In genomic region chr3:4849739-4850138, GRCh38 we compare ENCODE assay signal across 1 cellular context.
TF ChIP-seq lines count a peak whose summit lies in the region.

No MANE protein-coding gene starts in this region.

TF ChIP-seq in K562, 482 proteins besides CTCF, POLR2A, EP300 and RAD21 (continued from another document and continues in another):
- TF ChIP-seq SFPQ (IDR thresholded peaks at IDR 0.05; ENCODE audit: low read depth, low read length) (no peak), NFIC (IDR thresholded peaks at IDR 0.05) (0 out of 2 replicates have a peak, but pooled peaks have one; percentile 7), ZNF232 (CRISPR knock-in tag; IDR thresholded peaks at IDR 0.05) (no peak), ZNF445 (CRISPR knock-in tag; IDR thresholded peaks at IDR 0.05; ENCODE audit: low read depth) (no peak), ZBTB43 (CRISPR knock-in tag; IDR thresholded peaks at IDR 0.05) (no peak), ZBTB33 (CRISPR knock-in tag; IDR thresholded peaks at IDR 0.05) (no peak), ASH1L (IDR thresholded peaks at IDR 0.05; ENCODE audit: borderline replicate concordance, low read depth, partially characterized antibody) (no peak), NEUROD1 (IDR thresholded peaks at IDR 0.05; ENCODE audit: borderline replicate concordance, low read depth, low read length, partially characterized antibody) (no peak), ZSCAN32 (CRISPR knock-in tag; IDR thresholded peaks at IDR 0.05) (no peak), CHD2 (IDR thresholded peaks at IDR 0.05; ENCODE audit: low read depth, low read length) (no peak), E4F1 (CRISPR knock-in tag; IDR thresholded peaks at IDR 0.05; ENCODE audit: borderline replicate concordance) (no peak), MBD1 (CRISPR knock-in tag; IDR thresholded peaks at IDR 0.05) (no peak), CHD7 (IDR thresholded peaks at IDR 0.05; ENCODE audit: low read depth, low read length) (no peak), MBD2 (IDR thresholded peaks at IDR 0.05; ENCODE audit: borderline replicate concordance, low read depth) (no peak), POLR2AphosphoS2 (IDR thresholded peaks at IDR 0.05; ENCODE audit: low read length) (no peak), SAP30 (IDR thresholded peaks at IDR 0.05; ENCODE audit: borderline replicate concordance, insufficient read depth, low read depth, low read length, poor library complexity, severe bottlenecking) (no peak), DACH1 (IDR thresholded peaks at IDR 0.05; ENCODE audit: partially characterized antibody) (no peak), KLF1 (tag; IDR thresholded peaks at IDR 0.05) (no peak), PRPF4 (IDR thresholded peaks at IDR 0.05; ENCODE audit: insufficient read depth, low read depth, low read length, poor library complexity, severe bottlenecking) (no peak), TEAD1 (CRISPR knock-in tag; IDR thresholded peaks at IDR 0.05) (0 out of 4 replicates have a peak, but pooled peaks of 1 of the 2 experiments have one; percentile 2), TFAM (CRISPR knock-in tag; conservative IDR thresholded peaks at IDR 0.05) (no peak), ZNF124 (CRISPR knock-in tag; IDR thresholded peaks at IDR 0.05) (no peak), ZNF41 (CRISPR knock-in tag; conservative IDR thresholded peaks at IDR 0.05) (no peak), ZNF146 (CRISPR knock-in tag; IDR thresholded peaks at IDR 0.05; ENCODE audit: unreplicated experiment) (no peak), ZBTB1 (CRISPR knock-in tag; IDR thresholded peaks at IDR 0.05; ENCODE audit: borderline replicate concordance, low read depth) (no peak), KDM1A (IDR thresholded peaks at IDR 0.05) (0 out of 4 replicates have a peak, but pooled peaks of 1 of the 2 experiments have one; percentile 28), FUS (optimal IDR thresholded peaks at IDR 0.05; ENCODE audit: low read depth, low read length) (no peak), RBM25 (IDR thresholded peaks at IDR 0.05; ENCODE audit: low read depth, low read length, severe bottlenecking) (no peak), FOXA1 (IDR thresholded peaks at IDR 0.05; ENCODE audit: borderline replicate concordance) (no peak), MAFK (IDR thresholded peaks at IDR 0.05; ENCODE audit: low read length) (peak; percentile 93), BRF1 (IDR thresholded peaks at IDR 0.05; ENCODE audit: borderline replicate concordance, extremely low read depth, insufficient read length) (no peak), ZNF280B (CRISPR knock-in tag; IDR thresholded peaks at IDR 0.05) (no peak), ZNF644 (tag; IDR thresholded peaks at IDR 0.05; ENCODE audit: low read depth) (0 out of 2 replicates have a peak, but pooled peaks have one; percentile 31), SNRNP70 (optimal IDR thresholded peaks at IDR 0.05; ENCODE audit: low read depth, low read length) (no peak), LCOR (CRISPR knock-in tag; IDR thresholded peaks at IDR 0.05) (no peak)
